In the genomic region with DNA sequence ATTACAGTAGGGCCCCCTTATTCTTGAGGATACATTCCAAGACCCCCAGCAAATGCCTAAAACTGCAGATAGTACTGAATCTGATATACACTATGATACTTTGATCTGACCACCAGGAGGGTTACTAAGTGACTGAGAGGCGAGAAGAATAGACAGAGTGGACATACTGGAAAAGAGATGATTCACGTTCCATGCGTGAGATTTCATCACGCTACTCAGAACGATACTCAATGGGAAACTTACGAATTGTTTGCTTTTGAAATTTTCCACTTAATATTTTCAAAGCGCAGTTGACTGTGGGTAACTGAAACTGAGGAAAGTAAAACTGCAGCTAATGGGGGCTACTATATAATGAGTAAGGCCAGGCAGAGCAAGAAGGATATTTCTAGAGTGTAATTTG, we compare ENCODE assay signal across 29 cellular contexts.
"Had no signal": no experiment of that assay in that cellular context is flagged by ENCODE, and none has a peak within 500 bp of the region (broad histone marks: within the 10 kb centered on the region; RNA-seq: fewer than 3 reads in every experiment).

No MANE protein-coding gene starts in this region.

- H3K36me3 Mint-ChIP-seq: activated naive CD8-positive, alpha-beta T cell had no signal

- H3K27ac Mint-ChIP-seq: activated CD4-positive, alpha-beta memory T cell treated with anti-CD3 and anti-CD28 coated beads, Interleukin-2, amount 10 ng/mL, durations not matched to agents 7 days and 5 days; activated CD4-positive, alpha-beta T cell treated with anti-CD3 and anti-CD28 coated beads, Interleukin-2, amount 10 ng/mL, durations not matched to agents 24 days and 14 days; activated naive CD8-positive, alpha-beta T cell; activated T-cell treated with anti-CD3 and anti-CD28 coated beads, Interleukin-2, amount 50 U/mL, for 24 hours; nephron progenitor cell; progenitor cell of endocrine pancreas; stimulated activated naive B cell treated with anti-CD40 and anti-IgM and Interleukin-4, amounts not matched to agents 10 μg/mL and 1 μg/mL and 100 μg/mL, for 72 hours; T-helper 1 cell treated with Interleukin-12 subunit alpha and Interleukin-12 subunit beta and Interleukin-4 antibody, amounts not matched to agents 30 μg/mL and 1 μg/mL, for 36 hours had no signal

- H3K36me3 ChIP-seq: gastroesophageal sphincter, lower lobe of right lung, ovary, sigmoid colon, tibial nerve, WERI-Rb-1 had no signal

- H3K27me3 ChIP-seq: ovary, sigmoid colon, tibial nerve had no signal

- DNase-seq: activated CD4-positive, alpha-beta memory T cell treated with anti-CD3 and anti-CD28 coated beads, Interleukin-2, amount 10 ng/mL, durations not matched to agents 7 days and 5 days; activated CD4-positive, alpha-beta T cell treated with anti-CD3 and anti-CD28 coated beads, Interleukin-2, amount 10 ng/mL, durations not matched to agents 24 days and 14 days; activated CD8-positive, alpha-beta memory T cell treated with anti-CD3 and anti-CD28 coated beads, Interleukin-2, amount 50 U/mL, for 48 hours; activated naive CD4-positive, alpha-beta T cell; activated T-cell treated with anti-CD3 and anti-CD28 coated beads, Interleukin-2, amount 50 U/mL, for 24 hours; anterior cingulate cortex; dorsolateral prefrontal cortex; effector memory CD4-positive, alpha-beta T cell; erythroblast; kidney glomerular epithelial cell; lower lobe of right lung; mesendoderm; nephron progenitor cell; ovary; sigmoid colon; stimulated activated CD4-positive, alpha-beta T cell treated with anti-CD3 and anti-CD28 coated beads, Interleukin-15, amount 100 ng/mL, for 24 hours; stimulated activated CD4-positive, alpha-beta T cell treated with anti-CD3 and anti-CD28 coated beads, Interleukin-2, amount 100 ng/mL, for 24 hours; stimulated activated naive B cell treated with anti-CD40 and anti-IgM and Interleukin-4, amounts not matched to agents 10 μg/mL and 1 μg/mL and 100 μg/mL, for 72 hours; T-helper 9 cell; WERI-Rb-1 had no signal

- ATAC-seq: activated CD4-positive, CD25-positive, alpha-beta regulatory T cell treated with anti-CD3 and anti-CD28 coated beads, Interleukin-2, amount 50 U/mL, for 24 hours; gastroesophageal sphincter; left lobe of liver; stimulated activated naive B cell treated with anti-CD40 and anti-IgM and Interleukin-4, amounts not matched to agents 10 μg/mL and 1 μg/mL and 100 μg/mL, for 72 hours had no signal

- H3K4me3 Mint-ChIP-seq: activated CD4-positive, alpha-beta memory T cell treated with anti-CD3 and anti-CD28 coated beads, Interleukin-2, amount 10 ng/mL, durations not matched to agents 7 days and 5 days; activated CD4-positive, alpha-beta T cell treated with anti-CD3 and anti-CD28 coated beads, Interleukin-2, amount 10 ng/mL, durations not matched to agents 24 days and 14 days; activated naive CD8-positive, alpha-beta T cell; activated T-cell treated with anti-CD3 and anti-CD28 coated beads, Interleukin-2, amount 50 U/mL, for 24 hours; nephron progenitor cell; stimulated activated naive B cell treated with anti-CD40 and anti-IgM and Interleukin-4, amounts not matched to agents 10 μg/mL and 1 μg/mL and 100 μg/mL, for 72 hours; T-helper 1 cell treated with Interleukin-12 subunit alpha and Interleukin-12 subunit beta and Interleukin-4 antibody, amounts not matched to agents 30 μg/mL and 1 μg/mL, for 36 hours had no signal

- H3K27ac ChIP-seq: coronary artery, dorsolateral prefrontal cortex, gastroesophageal sphincter, lower lobe of right lung, ovary, sigmoid colon, tibial nerve, WERI-Rb-1 had no signal

- H3K4me3 ChIP-seq: coronary artery, dorsolateral prefrontal cortex, gastroesophageal sphincter, lower lobe of right lung, ovary, sigmoid colon, tibial nerve had no signal

- H3K9me3 ChIP-seq: gastroesophageal sphincter, lower lobe of right lung, ovary, sigmoid colon had no signal

- FAIRE-seq: TTC549 had no signal
